Comparison of ENCODE assay signal across 13 cellular contexts in the genomic region with DNA sequence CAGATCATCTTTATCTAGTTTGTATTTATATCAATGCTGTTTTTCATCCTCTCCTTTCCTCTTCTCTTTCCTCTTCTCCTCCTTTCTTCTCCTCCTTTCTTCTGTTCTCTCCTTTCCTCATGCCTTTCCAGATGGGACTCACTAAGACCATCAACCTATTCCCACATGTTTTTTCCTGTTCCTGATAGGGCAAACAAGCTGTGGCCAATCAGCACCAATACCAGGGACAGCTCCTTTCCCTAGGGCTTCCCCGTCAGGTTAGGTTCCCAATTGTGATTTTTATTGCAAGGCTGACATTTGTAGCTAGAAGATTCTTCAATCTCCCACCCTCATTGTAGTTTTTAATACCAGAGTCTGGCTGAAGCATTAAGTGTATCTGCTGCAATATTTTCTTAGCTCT.
DNase-seq lines count a peak whose midpoint lies in the region; ATAC-seq, FAIRE-seq and TF ChIP-seq lines count a peak whose summit lies in the region.
"Had no signal": no experiment of that assay in that cellular context is flagged by ENCODE, and none has a peak within 500 bp of the region (broad histone marks: within the 10 kb centered on the region; RNA-seq: fewer than 3 reads in every experiment).

No MANE protein-coding gene starts in this region.

- H4K20me1 ChIP-seq in GM23248 (ENCODE audit: insufficient read depth): no peaks in the 10 kb centered on the region

- ATAC-seq in pancreas (no peak), GM18505 (IDR thresholded peaks at IDR 0.05; ENCODE audit: unreplicated experiment) (no peak)
- ATAC-seq in activated CD8-positive, alpha-beta T cell treated with anti-CD3 and anti-CD28 coated beads for 36 hours: no peak
- ATAC-seq: activated T-cell treated with anti-CD3 and anti-CD28 coated beads, Interleukin-2, amount 50 U/mL, for 4 hours; Panc1 had no signal

- no peak overlapping the region for H3K4me3 ChIP-seq in GM23248
- no peak overlapping the region for H3K4me3 ChIP-seq in neuronal stem cell (ENCODE audit: low read length in 2 of 2)
- H3K4me3 ChIP-seq in pancreas: no peak overlapping the region
- H3K4me3 ChIP-seq: thoracic aorta had no signal

- peaks cover 3% of the 10 kb centered on the region for H3K9me3 Mint-ChIP-seq in activated CD8-positive, alpha-beta T cell treated with anti-CD3 and anti-CD28 coated beads for 36 hours

- H2AFZ ChIP-seq in GM23248: no peak overlapping the region
- H2AFZ ChIP-seq in neuronal stem cell (ENCODE audit: low read length): no peak overlapping the region

- no peaks in the 10 kb centered on the region for H3K9me3 ChIP-seq in GM23248 (ENCODE audit: low read depth)
- no peaks in the 10 kb centered on the region for H3K9me3 ChIP-seq in neuronal stem cell (replicated peaks in 1 of 2; ENCODE audit: control insufficient read depth in 2 of 2, insufficient read depth in 1 of 2, low read depth in 1 of 2, low read length in 2 of 2)
- H3K9me3 ChIP-seq in pancreas: no peaks in the 10 kb centered on the region
- H3K9me3 ChIP-seq: thoracic aorta had no signal

- POLR2A ChIA-PET in activated CD8-positive, alpha-beta T cell treated with anti-CD3 and anti-CD28 coated beads for 36 hours (lab: Charles Lee): no interaction called here

- in situ Hi-C loops in GM23248 (cut with MboI): no loop called here

- H2BK12ac ChIP-seq in neuronal stem cell (ENCODE audit: low read length): no peak overlapping the region

- CTCF ChIA-PET in activated CD8-positive, alpha-beta T cell treated with anti-CD3 and anti-CD28 coated beads for 36 hours (lab: Charles Lee): no interaction called here

- no peak overlapping the region for H3K14ac ChIP-seq in neuronal stem cell (ENCODE audit: low read length)

- H4K8ac ChIP-seq in neuronal stem cell (ENCODE audit: low read depth, low read length): no peak overlapping the region

- H2BK120ac ChIP-seq in neuronal stem cell (ENCODE audit: low read depth, low read length): no peak overlapping the region

- no peak overlapping the region for H3K4ac ChIP-seq in neuronal stem cell (ENCODE audit: low read length)

- WGBS in GM23248 (ENCODE audit: low coverage in 1 of 2, low lambda C conversion rate in 2 of 2, missing lambda C conversion rate in 2 of 2), 2 experiments: 80 to 83% methylated on average over 1 of the region's 1 CpG
- no CpG with 5 or more reads among the region's 1 CpG for WGBS in neuronal stem cell (ENCODE audit: extremely low coverage in 2 of 2, insufficient read length in 2 of 2, insufficient replicate concordance in 1 of 2), 2 donors
- 3 to 23% methylated on average over 1 of the region's 1 CpG for WGBS in pancreas, 2 donors

- no peak overlapping the region for H3K4me2 ChIP-seq in GM23248 (ENCODE audit: unreplicated experiment)
- H3K4me2 ChIP-seq in neuronal stem cell (ENCODE audit: insufficient read depth, low read length, poor library complexity, severe bottlenecking): no peak overlapping the region

- no peak for TF ChIP-seq CTCF in pancreas (IDR thresholded peaks at IDR 0.05)
- no peak for TF ChIP-seq CTCF in activated CD8-positive, alpha-beta T cell treated with anti-CD3 and anti-CD28 coated beads for 36 hours (IDR thresholded peaks at IDR 0.05)

- DNase-seq in GM23248: peak; percentile 44
- peak; percentile 22 for DNase-seq in epidermal melanocyte (ENCODE audit: insufficient read length, low spot score)
- DNase-seq in neuronal stem cell (ENCODE audit: low spot score): peak; percentile 23
- DNase-seq in pancreas: no peak
- DNase-seq in NCI-H2196 treated with DMSO at 0.1 percent for 48 hours (lab: John Stamatoyannopoulos, UW; ENCODE audit: unreplicated experiment): no peak
- DNase-seq in activated CD8-positive, alpha-beta T cell treated with anti-CD3 and anti-CD28 coated beads for 36 hours: no peak
- DNase-seq: activated T-cell treated with anti-CD3 and anti-CD28 coated beads, Interleukin-2, amount 50 U/mL, for 4 hours; NCI-H2029 treated with DMSO at 0.1 percent for 48 hours had no signal

- no peaks in the 10 kb centered on the region for H3K79me1 ChIP-seq in neuronal stem cell (ENCODE audit: low read depth, low read length)

- no peak overlapping the region for H2BK15ac ChIP-seq in neuronal stem cell (ENCODE audit: low read length)

- no peaks in the 10 kb centered on the region for H3K36me3 Mint-ChIP-seq in activated CD8-positive, alpha-beta T cell treated with anti-CD3 and anti-CD28 coated beads for 36 hours (ENCODE audit: low read depth)

- H3F3A ChIP-seq in GM23248 (ENCODE audit: insufficient read depth): peaks cover 25% of the 10 kb centered on the region

- H3K27me3 Mint-ChIP-seq in activated CD8-positive, alpha-beta T cell treated with anti-CD3 and anti-CD28 coated beads for 36 hours: no peaks in the 10 kb centered on the region

- no peaks in the 10 kb centered on the region for H3K4me1 Mint-ChIP-seq in activated CD8-positive, alpha-beta T cell treated with anti-CD3 and anti-CD28 coated beads for 36 hours (ENCODE audit: low read depth)

- H3K23ac ChIP-seq in neuronal stem cell (ENCODE audit: low read depth, low read length, poor library complexity): no peak overlapping the region

- no peak for FAIRE-seq in pancreas (lab: Jason Lieb, UNC)
- FAIRE-seq: D721Med had no signal

- H3K9ac ChIP-seq in GM23248 (no peak overlapping the region), neuronal stem cell (ENCODE audit: low read depth, low read length, poor library complexity) (no peak overlapping the region)

- no peaks in the 10 kb centered on the region for H3K9me2 ChIP-seq in GM23248 (ENCODE audit: insufficient read depth)

- no peak overlapping the region for H2BK5ac ChIP-seq in neuronal stem cell (ENCODE audit: low read length)

- no peak overlapping the region for H2AK5ac ChIP-seq in neuronal stem cell (ENCODE audit: low read depth, low read length)

- H3K18ac ChIP-seq in neuronal stem cell (ENCODE audit: low read length): no peak overlapping the region

- H3K27ac ChIP-seq in GM23248 (no peak overlapping the region), neuronal stem cell (replicated peaks; ENCODE audit: low read length) (no peak overlapping the region), pancreas (no peak overlapping the region)
- H3K27ac ChIP-seq: thoracic aorta had no signal

- H3K36me3 ChIP-seq in GM23248 (ENCODE audit: low read depth) (no peaks in the 10 kb centered on the region), neuronal stem cell (replicated peaks in 1 of 2; ENCODE audit: control insufficient read depth in 2 of 2, insufficient read depth in 2 of 2, low read length in 2 of 2) (no peaks in the 10 kb centered on the region), pancreas (no peaks in the 10 kb centered on the region)
- H3K36me3 ChIP-seq: thoracic aorta had no signal

- no peak overlapping the region for H3K4me3 Mint-ChIP-seq in activated CD8-positive, alpha-beta T cell treated with anti-CD3 and anti-CD28 coated beads for 36 hours
- H3K4me3 Mint-ChIP-seq: activated T-cell treated with anti-CD3 and anti-CD28 coated beads, Interleukin-2, amount 50 U/mL, for 4 hours had no signal

- H3K27me3 ChIP-seq in GM23248 (replicated peaks; ENCODE audit: insufficient read depth): no peaks in the 10 kb centered on the region
- no peaks in the 10 kb centered on the region for H3K27me3 ChIP-seq in neuronal stem cell (ENCODE audit: control insufficient read depth in 3 of 3, insufficient read depth in 3 of 3, low read depth in 1 of 3, low read length in 3 of 3)
- H3K27me3 ChIP-seq in pancreas: no peaks in the 10 kb centered on the region

- no peak overlapping the region for H3K27ac Mint-ChIP-seq in activated CD8-positive, alpha-beta T cell treated with anti-CD3 and anti-CD28 coated beads for 36 hours

- no peak overlapping the region for H4K91ac ChIP-seq in neuronal stem cell (ENCODE audit: low read depth, low read length, poor library complexity)

- peaks cover 25% of the 10 kb centered on the region for H3K4me1 ChIP-seq in GM23248 (ENCODE audit: insufficient read depth)
- no peaks in the 10 kb centered on the region for H3K4me1 ChIP-seq in neuronal stem cell (ENCODE audit: control insufficient read depth in 2 of 2, insufficient read depth in 1 of 2, low read depth in 1 of 2, low read length in 2 of 2)
- no peaks in the 10 kb centered on the region for H3K4me1 ChIP-seq in pancreas

- no peak for TF ChIP-seq POLR2A in GM18505 (IDR thresholded peaks at IDR 0.05; ENCODE audit: borderline replicate concordance, extremely low read depth, insufficient read depth, insufficient read length)

- H3K79me2 ChIP-seq in GM23248 (ENCODE audit: insufficient read depth): no peaks in the 10 kb centered on the region

- intact Hi-C loops in pancreas (cut with DNase I): loop anchor here in 1 of 3 donors (10.0 kb wide), 1 partner anchor 1787 kb away; no protein-coding TSS in a partner anchor
- intact Hi-C loops in activated CD8-positive, alpha-beta T cell treated with anti-CD3 and anti-CD28 coated beads for 36 hours (cut with micrococcal nuclease): no loop called here

TF ChIP-seq in PFSK-1, 5 proteins besides CTCF, POLR2A, EP300 and RAD21 (continues in another document):
- TF ChIP-seq POLR2AphosphoS5 (IDR thresholded peaks at IDR 0.05; ENCODE audit: low read depth, low read length) (no peak), FOXP2 (optimal IDR thresholded peaks at IDR 0.05; ENCODE audit: borderline replicate concordance, extremely low read depth, extremely low read length, insufficient read depth) (no peak)
- TF ChIP-seq, protein P1, sequence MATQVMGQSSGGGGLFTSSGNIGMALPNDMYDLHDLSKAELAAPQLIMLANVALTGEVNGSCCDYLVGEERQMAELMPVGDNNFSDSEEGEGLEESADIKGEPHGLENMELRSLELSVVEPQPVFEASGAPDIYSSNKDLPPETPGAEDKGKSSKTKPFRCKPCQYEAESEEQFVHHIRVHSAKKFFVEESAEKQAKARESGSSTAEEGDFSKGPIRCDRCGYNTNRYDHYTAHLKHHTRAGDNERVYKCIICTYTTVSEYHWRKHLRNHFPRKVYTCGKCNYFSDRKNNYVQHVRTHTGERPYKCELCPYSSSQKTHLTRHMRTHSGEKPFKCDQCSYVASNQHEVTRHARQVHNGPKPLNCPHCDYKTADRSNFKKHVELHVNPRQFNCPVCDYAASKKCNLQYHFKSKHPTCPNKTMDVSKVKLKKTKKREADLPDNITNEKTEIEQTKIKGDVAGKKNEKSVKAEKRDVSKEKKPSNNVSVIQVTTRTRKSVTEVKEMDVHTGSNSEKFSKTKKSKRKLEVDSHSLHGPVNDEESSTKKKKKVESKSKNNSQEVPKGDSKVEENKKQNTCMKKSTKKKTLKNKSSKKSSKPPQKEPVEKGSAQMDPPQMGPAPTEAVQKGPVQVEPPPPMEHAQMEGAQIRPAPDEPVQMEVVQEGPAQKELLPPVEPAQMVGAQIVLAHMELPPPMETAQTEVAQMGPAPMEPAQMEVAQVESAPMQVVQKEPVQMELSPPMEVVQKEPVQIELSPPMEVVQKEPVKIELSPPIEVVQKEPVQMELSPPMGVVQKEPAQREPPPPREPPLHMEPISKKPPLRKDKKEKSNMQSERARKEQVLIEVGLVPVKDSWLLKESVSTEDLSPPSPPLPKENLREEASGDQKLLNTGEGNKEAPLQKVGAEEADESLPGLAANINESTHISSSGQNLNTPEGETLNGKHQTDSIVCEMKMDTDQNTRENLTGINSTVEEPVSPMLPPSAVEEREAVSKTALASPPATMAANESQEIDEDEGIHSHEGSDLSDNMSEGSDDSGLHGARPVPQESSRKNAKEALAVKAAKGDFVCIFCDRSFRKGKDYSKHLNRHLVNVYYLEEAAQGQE (IDR thresholded peaks at IDR 0.05; ENCODE audit: insufficient read depth in 1 of 2, low read depth in 2 of 2, low read length in 2 of 2): peak; percentile 75 to 94

Comparison
In these comparisons a context has a peak if more than half of its experiments do, and no peak if none do; other contexts are left out.
1. DNase-seq: peak in GM23248 (single experiment), epidermal melanocyte (single experiment) and neuronal stem cell (single experiment); none in pancreas (0 of 6), NCI-H2196 treated with DMSO at 0.1 percent for 48 hours (single experiment) and activated CD8-positive, alpha-beta T cell treated with anti-CD3 and anti-CD28 coated beads for 36 hours (single experiment).